Comparison of ENCODE assay signal across 14 cellular contexts in genomic region chr11:66665369-66665768, GRCh38.
"Had no signal": no experiment of that assay in that cellular context is flagged by ENCODE, and none has a peak within 500 bp of the region (broad histone marks: within the 10 kb centered on the region; RNA-seq: fewer than 3 reads in every experiment).

No MANE protein-coding gene starts in this region.

- H3K27ac ChIP-seq: adrenal gland, epithelial cell of prostate, gastrocnemius medialis, left ventricle myocardium inferior, suprapubic skin, upper lobe of left lung had no signal

- H3K9me3 Mint-ChIP-seq: activated T-helper 1 cell treated with anti-CD3 and anti-CD28 coated beads, Interleukin-12 subunit alpha, Interleukin-12 subunit beta, Interleukin-2, Interleukin-4 antibody, amounts not matched to agents 30 ng/mL and 10 ng/mL and 1 ng/mL, durations not matched to agents 14 hours and 24 hours and 36 hours had no signal

- H3K4me3 ChIP-seq: adrenal gland, gastrocnemius medialis, left ventricle myocardium inferior, suprapubic skin, upper lobe of left lung had no signal

- H3K4me3 Mint-ChIP-seq: activated T-helper 1 cell treated with anti-CD3 and anti-CD28 coated beads, Interleukin-12 subunit alpha, Interleukin-12 subunit beta, Interleukin-2, Interleukin-4 antibody, amounts not matched to agents 30 ng/mL and 10 ng/mL and 1 ng/mL, durations not matched to agents 14 hours and 24 hours and 36 hours had no signal

- ATAC-seq: gastrocnemius medialis; stimulated activated naive CD8-positive, alpha-beta T cell treated with anti-CD3 and anti-CD28 coated beads, Interleukin-15, Interleukin-2, amounts not matched to agents 100 U/mL and 50 U/mL, for 24 hours had no signal

- DNase-seq: activated naive CD4-positive, alpha-beta T cell treated with Interleukin-2 at 50 U/mL for 16 hours; adrenal gland; effector CD4-positive, alpha-beta T cell; gastrocnemius medialis; islet precursor cell; left ventricle myocardium inferior; occipital lobe; stimulated activated CD4-positive, alpha-beta T cell treated with anti-CD3 and anti-CD28 coated beads, Interleukin-12 subunit alpha, Interleukin-12 subunit beta, amount 100 ng/mL, for 4 hours; stimulated activated naive CD8-positive, alpha-beta T cell treated with anti-CD3 and anti-CD28 coated beads, Interleukin-15, Interleukin-2, amounts not matched to agents 100 U/mL and 50 U/mL, for 24 hours; T-helper 2 cell; upper lobe of left lung had no signal

- H3K27ac Mint-ChIP-seq: activated T-helper 1 cell treated with anti-CD3 and anti-CD28 coated beads, Interleukin-12 subunit alpha, Interleukin-12 subunit beta, Interleukin-2, Interleukin-4 antibody, amounts not matched to agents 30 ng/mL and 10 ng/mL and 1 ng/mL, durations not matched to agents 14 hours and 24 hours and 36 hours had no signal
